Comparison of ENCODE assay signal across 10 cellular contexts in the genomic region with DNA sequence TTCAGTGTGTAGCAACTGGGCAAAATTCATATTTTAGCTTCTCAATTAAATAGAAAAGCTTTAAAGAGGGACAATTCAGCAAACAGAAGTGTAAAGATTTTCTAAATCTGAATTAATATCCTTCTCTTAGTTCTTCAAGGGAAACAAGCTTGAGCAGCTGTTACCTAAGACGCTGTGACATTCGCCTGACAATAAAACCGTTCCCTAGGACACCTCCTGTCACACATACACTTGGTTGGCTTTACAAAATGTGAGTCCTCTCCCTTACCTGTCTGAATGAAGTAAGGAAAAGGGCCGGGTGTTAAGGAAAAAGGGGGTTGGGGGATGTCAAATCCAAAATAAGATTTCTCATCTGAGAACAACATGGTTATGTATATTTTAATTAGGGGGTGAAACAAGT. TPM values are rescaled to one million over a fixed set of nuclear protein-coding genes. Genes with fewer than 3 reads are reported as not detected.
DNase-seq lines count a peak whose midpoint lies in the region; ATAC-seq and TF ChIP-seq lines count a peak whose summit lies in the region.
"Had no signal": no experiment of that assay in that cellular context is flagged by ENCODE, and none has a peak within 500 bp of the region (broad histone marks: within the 10 kb centered on the region; RNA-seq: fewer than 3 reads in every experiment).

No MANE protein-coding gene starts in this region.

- ATAC-seq in Right ventricle myocardium superior (ENCODE audit: poor library complexity) (no peak), GM21390 (IDR thresholded peaks at IDR 0.05; ENCODE audit: unreplicated experiment) (no peak), left colon (no peak)

- H3K27me3 ChIP-seq in left ventricle myocardium inferior (ENCODE audit: low read depth), result no peaks in the 10 kb centered on the region
- no peaks in the 10 kb centered on the region for H3K27me3 ChIP-seq in muscle layer of duodenum (ENCODE audit: low read depth, low read length)
- no peaks in the 10 kb centered on the region for H3K27me3 ChIP-seq in uterus

- H3K4me1 Mint-ChIP-seq in activated naive CD8-positive, alpha-beta T cell (ENCODE audit: low read depth), result peaks cover 74% of the 10 kb centered on the region

- H3K4me3 Mint-ChIP-seq in activated naive CD8-positive, alpha-beta T cell, result peak overlapping the region; percentile 87

- intact Hi-C loops in left ventricle myocardium inferior (cut with micrococcal nuclease) (no loop called here), Right ventricle myocardium superior (cut with DNase I) (loop anchor here (5.0 kb wide), 2 partner anchors 101 to 116 kb away; no protein-coding TSS in a partner anchor), uterus (cut with DNase I; ENCODE audit: low total_unique reads) (loop anchor here (10.0 kb wide), 1 partner anchor 113 kb away; no protein-coding TSS in a partner anchor), left colon (cut with DNase I, micrococcal nuclease) (loop anchor here in 1 of 2 donors (5.0 to 10.0 kb wide), 2 partner anchors 83 to 211 kb away; no protein-coding TSS in a partner anchor)

- H3K9me3 ChIP-seq in left ventricle myocardium inferior (replicated peaks) (no peaks in the 10 kb centered on the region), muscle layer of duodenum (ENCODE audit: control insufficient read depth in 1 of 2, low read length in 2 of 2) (no peaks in the 10 kb centered on the region), uterus (no peaks in the 10 kb centered on the region)

- H3K27me3 Mint-ChIP-seq in activated naive CD8-positive, alpha-beta T cell, result no peaks in the 10 kb centered on the region

- no peaks in the 10 kb centered on the region for H3K36me3 Mint-ChIP-seq in activated naive CD8-positive, alpha-beta T cell

- no peaks in the 10 kb centered on the region for H3K36me3 ChIP-seq in left ventricle myocardium inferior
- peaks cover 0 to 17% of the 10 kb centered on the region in 2 donors for H3K36me3 ChIP-seq in muscle layer of duodenum (ENCODE audit: control insufficient read depth in 1 of 2, insufficient read depth in 2 of 2, low read length in 2 of 2)
- H3K36me3 ChIP-seq in uterus, result no peaks in the 10 kb centered on the region

- H3K27ac ChIP-seq in left ventricle myocardium inferior (replicated peaks), result peak overlapping the region; percentile 99
- H3K27ac ChIP-seq in muscle layer of duodenum (ENCODE audit: low read length), result peak overlapping the region; percentile 96
- H3K27ac ChIP-seq in uterus, result peak overlapping the region; percentile 98 to 100

- no peak for TF ChIP-seq POLR2A in uterus (IDR thresholded peaks at IDR 0.05)

- DNase-seq in left ventricle myocardium inferior, result no peak
- no peak for DNase-seq in Right ventricle myocardium superior
- DNase-seq in uterus, result no peak
- no peak for DNase-seq in left colon
- DNase-seq in GM10266 (ENCODE audit: extremely low spot score), result no peak
- DNase-seq: cortex of kidney, T1000 had no signal

- no peaks in the 10 kb centered on the region for H3K9me3 Mint-ChIP-seq in activated naive CD8-positive, alpha-beta T cell (ENCODE audit: low read depth)

- H3K4me3 ChIP-seq in left ventricle myocardium inferior, result peak overlapping the region; percentile 80
- H3K4me3 ChIP-seq in muscle layer of duodenum (ENCODE audit: low read depth in 1 of 2, low read length in 2 of 2), result peak overlapping the region in 1 of 2 donors; percentile 81
- H3K4me3 ChIP-seq in uterus, result no peak overlapping the region

- H3K4me1 ChIP-seq in left ventricle myocardium inferior (peaks cover 91% of the 10 kb centered on the region), muscle layer of duodenum (ENCODE audit: control insufficient read depth in 1 of 2, insufficient read depth in 2 of 2, low read length in 2 of 2) (peaks cover 35 to 36% of the 10 kb centered on the region in 2 donors), uterus (no peaks in the 10 kb centered on the region)

- TF ChIP-seq CTCF in left ventricle myocardium inferior (IDR thresholded peaks at IDR 0.05; ENCODE audit: borderline replicate concordance) (no peak), uterus (IDR thresholded peaks at IDR 0.05) (no peak), GM10266 (IDR thresholded peaks at IDR 0.05; ENCODE audit: control insufficient read depth, insufficient read depth, low read depth, missing control alignments) (no peak)

- peak overlapping the region; percentile 93 for H3K27ac Mint-ChIP-seq in activated naive CD8-positive, alpha-beta T cell

RNA-seq across cellular contexts. Expression of gene SERTAD2, which starts 2.1 kb away (rescaled TPM):
- total RNA-seq in left ventricle myocardium inferior, result 14.5 TPM
- total RNA-seq in Right ventricle myocardium superior, result 12.8 TPM
- total RNA-seq in uterus, result 10 to 100 TPM in 2 of 4 donors, 1 to 10 TPM in 2; 1.8 to 29.5 (median 8.9) TPM
- total RNA-seq in left colon, result 10 to 100 TPM; 16.0 to 20.5 TPM
